In the genomic region with DNA sequence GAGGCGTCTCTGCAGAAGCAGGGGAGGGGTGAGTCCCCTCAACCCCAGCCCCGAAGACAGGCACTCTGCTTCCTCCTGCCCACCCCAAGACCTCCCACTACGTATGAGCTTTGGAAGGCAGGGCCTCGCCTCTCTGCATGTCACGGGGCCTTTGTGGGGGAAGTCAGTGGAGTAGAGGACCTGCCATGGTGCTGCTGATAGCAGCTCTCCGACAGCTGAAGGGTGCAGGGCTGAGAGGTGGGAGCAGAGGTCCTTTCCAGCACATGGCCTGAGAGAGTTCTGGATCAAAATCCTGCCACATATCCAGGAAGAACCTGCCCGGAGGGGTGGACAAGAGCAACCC, we compare ENCODE assay signal across 1 cellular context.
TF ChIP-seq lines count a peak whose summit lies in the region.

No MANE protein-coding gene starts in this region.

TF ChIP-seq in HepG2, 621 proteins besides CTCF, POLR2A, EP300 and RAD21:
- TF ChIP-seq TRIM22 (IDR thresholded peaks at IDR 0.05), result no peak
- no peak for TF ChIP-seq CAMTA2 (CRISPR knock-in tag; IDR thresholded peaks at IDR 0.05; ENCODE audit: borderline replicate concordance)
- TF ChIP-seq AGO2 (optimal IDR thresholded peaks at IDR 0.05; ENCODE audit: low read depth, low read length), result peak; percentile 29
